ENCODE assay signal across 37 cellular contexts in genomic region chr3:162150790-162151189, GRCh38.
"Had no signal": no experiment of that assay in that cellular context is flagged by ENCODE, and none has a peak within 500 bp of the region (broad histone marks: within the 10 kb centered on the region; RNA-seq: fewer than 3 reads in every experiment).

No MANE protein-coding gene starts in this region.

- FAIRE-seq: astrocyte, TTC549 had no signal

- H3K36me3 ChIP-seq: adrenal gland, brain microvascular endothelial cell, breast epithelium had no signal

- H3K27ac ChIP-seq: adrenal gland, body of pancreas, brain microvascular endothelial cell, breast epithelium, VCaP had no signal

- H3K27me3 Mint-ChIP-seq: activated B cell treated with CpG ODN at 0.5 μM for 24 hours; activated CD4-positive, alpha-beta memory T cell treated with anti-CD3 and anti-CD28 coated beads for 36 hours; activated CD4-positive, alpha-beta T cell treated with anti-CD3 and anti-CD28 coated beads, Interleukin-2, amount 10 ng/mL, durations not matched to agents 24 days and 14 days; activated CD8-positive, alpha-beta T cell treated with anti-CD3 and anti-CD28 coated beads for 36 hours; activated naive CD8-positive, alpha-beta T cell treated with anti-CD3 and anti-CD28 coated beads for 36 hours; activated T-helper 17 cell treated with anti-CD3 and anti-CD28 coated beads, Interleukin-2, amount 50 U/mL, for 72 hours had no signal

- DNase-seq: activated B cell treated with CpG ODN at 0.5 μM for 24 hours; activated CD4-positive, alpha-beta memory T cell treated with anti-CD3 and anti-CD28 coated beads for 36 hours; activated CD4-positive, alpha-beta T cell treated with anti-CD3 and anti-CD28 coated beads for 4 hours; activated CD4-positive, alpha-beta T cell treated with anti-CD3 and anti-CD28 coated beads, Interleukin-2, amount 10 ng/mL, durations not matched to agents 24 days and 14 days; activated CD4-positive, alpha-beta T cell treated with anti-CD3 and anti-CD28 coated beads, Interleukin-2, amount 50 U/mL, for 1 hour; activated CD4-positive, alpha-beta T cell treated with anti-CD3 and anti-CD28 coated beads, Interleukin-2, amount 50 U/mL, for 4 hours; activated CD4-positive, CD25-positive, alpha-beta regulatory T cell treated with anti-CD3 and anti-CD28 coated beads, Interleukin-2, amount 50 U/mL, for 72 hours; activated CD8-positive, alpha-beta memory T cell treated with anti-CD3 and anti-CD28 coated beads, Interleukin-2, amount 50 U/mL, for 4 hours; activated CD8-positive, alpha-beta T cell treated with anti-CD3 and anti-CD28 coated beads for 36 hours; activated effector memory CD4-positive, alpha-beta T cell treated with anti-CD3 and anti-CD28 coated beads, Interleukin-2, amount 50 U/mL, for 16 hours; activated gamma-delta T cell treated with Interleukin-2 at 50 U/mL for 16 hours; activated naive CD4-positive, alpha-beta T cell; activated naive CD4-positive, alpha-beta T cell treated with anti-CD3 and anti-CD28 coated beads for 36 hours; activated naive CD4-positive, alpha-beta T cell treated with anti-CD3 and anti-CD28 coated beads, Interleukin-2, amount 50 U/mL, for 16 hours; activated naive CD8-positive, alpha-beta T cell treated with anti-CD3 and anti-CD28 coated beads for 36 hours; activated T-cell treated with anti-CD3 and anti-CD28 coated beads for 4 hours; activated T-cell treated with anti-CD3 and anti-CD28 coated beads, Interleukin-2, amount 50 U/mL, for 1 hour; activated T-cell treated with anti-CD3 and anti-CD28 coated beads, Interleukin-2, amount 50 U/mL, for 4 hours; activated T-cell treated with anti-CD3 and anti-CD28 coated beads, Interleukin-2, amount 50 U/mL, for 72 hours; adrenal gland; amniotic stem cell; aorta; body of pancreas; brain microvascular endothelial cell; central memory CD4-positive, alpha-beta T cell; T-helper 1 cell; T-helper 2 cell; T-helper 9 cell had no signal

- H3K4me1 ChIP-seq: adrenal gland, body of pancreas, breast epithelium had no signal

- H3K9me3 ChIP-seq: adrenal gland, body of pancreas, breast epithelium had no signal

- ATAC-seq: activated CD8-positive, alpha-beta T cell treated with anti-CD3 and anti-CD28 coated beads for 36 hours; activated naive CD4-positive, alpha-beta T cell treated with anti-CD3 and anti-CD28 coated beads, Interleukin-2, amount 50 U/mL, for 72 hours; activated T-cell treated with anti-CD3 and anti-CD28 coated beads, Interleukin-2, amount 50 U/mL, for 4 hours; activated T-cell treated with anti-CD3 and anti-CD28 coated beads, Interleukin-2, amount 50 U/mL, for 72 hours; activated T-helper 17 cell treated with anti-CD3 and anti-CD28 coated beads, Interleukin-2, amount 50 U/mL, for 72 hours; body of pancreas had no signal

- H3K27me3 ChIP-seq: adrenal gland, body of pancreas, brain microvascular endothelial cell, breast epithelium had no signal

- H3K9me3 Mint-ChIP-seq: activated B cell treated with CpG ODN at 0.5 μM for 24 hours; activated CD4-positive, alpha-beta memory T cell treated with anti-CD3 and anti-CD28 coated beads for 36 hours; activated CD4-positive, alpha-beta T cell treated with anti-CD3 and anti-CD28 coated beads, Interleukin-2, amount 10 ng/mL, durations not matched to agents 24 days and 14 days; activated CD8-positive, alpha-beta T cell treated with anti-CD3 and anti-CD28 coated beads for 36 hours; activated naive CD4-positive, alpha-beta T cell treated with anti-CD3 and anti-CD28 coated beads for 36 hours; activated naive CD4-positive, alpha-beta T cell treated with anti-CD3 and anti-CD28 coated beads, Interleukin-2, amount 50 U/mL, for 72 hours; activated naive CD8-positive, alpha-beta T cell treated with anti-CD3 and anti-CD28 coated beads for 36 hours; activated T-cell treated with anti-CD3 and anti-CD28 coated beads, Interleukin-2, amount 50 U/mL, for 4 hours; activated T-cell treated with anti-CD3 and anti-CD28 coated beads, Interleukin-2, amount 50 U/mL, for 72 hours; activated T-helper 1 cell treated with anti-CD3 and anti-CD28 coated beads, Interleukin-12 subunit alpha, Interleukin-12 subunit beta, Interleukin-2, Interleukin-4 antibody, amounts not matched to agents 30 ng/mL and 10 ng/mL and 1 ng/mL, durations not matched to agents 14 hours and 24 hours and 36 hours; activated T-helper 17 cell treated with anti-CD3 and anti-CD28 coated beads, Interleukin-2, amount 50 U/mL, for 72 hours; T-helper 1 cell treated with Interleukin-12 subunit alpha and Interleukin-12 subunit beta and Interleukin-4 antibody, amounts not matched to agents 30 μg/mL and 1 μg/mL, for 36 hours; T-helper 2 cell treated with Interferon-gamma antibody and Interleukin-4, amounts not matched to agents 5 μg/mL and 100 μg/mL, for 36 hours had no signal

- H3K36me3 Mint-ChIP-seq: activated CD4-positive, alpha-beta memory T cell treated with anti-CD3 and anti-CD28 coated beads for 36 hours; activated naive CD4-positive, alpha-beta T cell treated with anti-CD3 and anti-CD28 coated beads, Interleukin-2, amount 50 U/mL, for 72 hours; activated naive CD8-positive, alpha-beta T cell treated with anti-CD3 and anti-CD28 coated beads for 36 hours had no signal

- H3K4me3 ChIP-seq: adrenal gland, body of pancreas, breast epithelium had no signal

- H3K4me3 Mint-ChIP-seq: activated B cell treated with CpG ODN at 0.5 μM for 24 hours; activated CD4-positive, alpha-beta memory T cell treated with anti-CD3 and anti-CD28 coated beads for 36 hours; activated CD4-positive, alpha-beta T cell treated with anti-CD3 and anti-CD28 coated beads, Interleukin-2, amount 10 ng/mL, durations not matched to agents 24 days and 14 days; activated CD8-positive, alpha-beta T cell treated with anti-CD3 and anti-CD28 coated beads for 36 hours; activated naive CD4-positive, alpha-beta T cell treated with anti-CD3 and anti-CD28 coated beads for 36 hours; activated naive CD8-positive, alpha-beta T cell treated with anti-CD3 and anti-CD28 coated beads for 36 hours; activated T-cell treated with anti-CD3 and anti-CD28 coated beads, Interleukin-2, amount 50 U/mL, for 4 hours; activated T-cell treated with anti-CD3 and anti-CD28 coated beads, Interleukin-2, amount 50 U/mL, for 72 hours; activated T-helper 1 cell treated with anti-CD3 and anti-CD28 coated beads, Interleukin-12 subunit alpha, Interleukin-12 subunit beta, Interleukin-2, Interleukin-4 antibody, amounts not matched to agents 30 ng/mL and 10 ng/mL and 1 ng/mL, durations not matched to agents 14 hours and 24 hours and 36 hours; activated T-helper 17 cell treated with anti-CD3 and anti-CD28 coated beads, Interleukin-2, amount 50 U/mL, for 72 hours; T-helper 1 cell treated with Interleukin-12 subunit alpha and Interleukin-12 subunit beta and Interleukin-4 antibody, amounts not matched to agents 30 μg/mL and 1 μg/mL, for 36 hours; T-helper 2 cell treated with Interferon-gamma antibody and Interleukin-4, amounts not matched to agents 5 μg/mL and 100 μg/mL, for 36 hours had no signal

- H3K4me1 Mint-ChIP-seq: activated B cell treated with CpG ODN at 0.5 μM for 24 hours; activated CD4-positive, alpha-beta T cell treated with anti-CD3 and anti-CD28 coated beads, Interleukin-2, amount 10 ng/mL, durations not matched to agents 24 days and 14 days; activated naive CD8-positive, alpha-beta T cell treated with anti-CD3 and anti-CD28 coated beads for 36 hours; activated T-helper 17 cell treated with anti-CD3 and anti-CD28 coated beads, Interleukin-2, amount 50 U/mL, for 72 hours had no signal

- H3K27ac Mint-ChIP-seq: activated B cell treated with CpG ODN at 0.5 μM for 24 hours; activated CD4-positive, alpha-beta memory T cell treated with anti-CD3 and anti-CD28 coated beads for 36 hours; activated CD4-positive, alpha-beta T cell treated with anti-CD3 and anti-CD28 coated beads, Interleukin-2, amount 10 ng/mL, durations not matched to agents 24 days and 14 days; activated CD8-positive, alpha-beta T cell treated with anti-CD3 and anti-CD28 coated beads for 36 hours; activated naive CD4-positive, alpha-beta T cell treated with anti-CD3 and anti-CD28 coated beads for 36 hours; activated naive CD4-positive, alpha-beta T cell treated with anti-CD3 and anti-CD28 coated beads, Interleukin-2, amount 50 U/mL, for 72 hours; activated naive CD8-positive, alpha-beta T cell treated with anti-CD3 and anti-CD28 coated beads for 36 hours; activated T-cell treated with anti-CD3 and anti-CD28 coated beads, Interleukin-2, amount 50 U/mL, for 72 hours; activated T-helper 1 cell treated with anti-CD3 and anti-CD28 coated beads, Interleukin-12 subunit alpha, Interleukin-12 subunit beta, Interleukin-2, Interleukin-4 antibody, amounts not matched to agents 30 ng/mL and 10 ng/mL and 1 ng/mL, durations not matched to agents 14 hours and 24 hours and 36 hours; activated T-helper 17 cell treated with anti-CD3 and anti-CD28 coated beads, Interleukin-2, amount 50 U/mL, for 72 hours; T-helper 1 cell treated with Interleukin-12 subunit alpha and Interleukin-12 subunit beta and Interleukin-4 antibody, amounts not matched to agents 30 μg/mL and 1 μg/mL, for 36 hours; T-helper 2 cell treated with Interferon-gamma antibody and Interleukin-4, amounts not matched to agents 5 μg/mL and 100 μg/mL, for 36 hours had no signal
